15 cellular contexts compared by ENCODE assay signal in genomic region chr4:5773271-5773555, GRCh38.
DNase-seq lines count a peak whose midpoint lies in the region; ATAC-seq and TF ChIP-seq lines count a peak whose summit lies in the region.
"Had no signal": no experiment of that assay in that cellular context is flagged by ENCODE, and none has a peak within 500 bp of the region (broad histone marks: within the 10 kb centered on the region; RNA-seq: fewer than 3 reads in every experiment).

No MANE protein-coding gene starts in this region.

- peak overlapping the region; percentile 61 to 86 for H3K4ac ChIP-seq in mesenchymal stem cell (ENCODE audit: low read depth in 1 of 2, low read length in 2 of 2)

- H3K4me1 Mint-ChIP-seq in MCF 10A (ENCODE audit: insufficient read depth, unreplicated experiment) (peaks cover 21% of the 10 kb centered on the region), endodermal cell (peaks cover 19% of the 10 kb centered on the region)
- no peaks in the 10 kb centered on the region for H3K4me1 Mint-ChIP-seq in CD4-positive, alpha-beta T cell (ENCODE audit: low read depth)
- H3K4me1 Mint-ChIP-seq: memory B cell had no signal

- H2AK5ac ChIP-seq in mesenchymal stem cell (ENCODE audit: low read length, severe bottlenecking): peak overlapping the region; percentile 93

- H2BK12ac ChIP-seq in mesenchymal stem cell (ENCODE audit: low read length in 2 of 2): peak overlapping the region in 1 of 2 experiments; percentile 34

- H3K27ac ChIP-seq in breast epithelium: peak overlapping the region in 1 of 2 donors; percentile 3
- no peak overlapping the region for H3K27ac ChIP-seq in endodermal cell (ENCODE audit: low read depth, low read length)
- H3K27ac ChIP-seq in mesenchymal stem cell (ENCODE audit: low read length, poor library complexity, severe bottlenecking): peak overlapping the region; percentile 71
- no peak overlapping the region for H3K27ac ChIP-seq in gastroesophageal sphincter
- H3K27ac ChIP-seq in CD4-positive, alpha-beta T cell (ENCODE audit: low read depth, low read length): no peak overlapping the region
- H3K27ac ChIP-seq: testis had no signal

- no peaks in the 10 kb centered on the region for H3K36me3 ChIP-seq in breast epithelium
- peaks cover 35% of the 10 kb centered on the region for H3K36me3 ChIP-seq in endodermal cell (ENCODE audit: control insufficient read depth, insufficient read depth, low read length)
- H3K36me3 ChIP-seq in mesenchymal stem cell (ENCODE audit: control insufficient read depth in 1 of 2, insufficient read depth in 2 of 2, low read depth in 1 of 2, low read length in 2 of 2): peaks cover 34 to 84% of the 10 kb centered on the region in 2 experiments
- peaks cover 0 to 83% of the 10 kb centered on the region in 2 donors for H3K36me3 ChIP-seq in gastroesophageal sphincter

- peak overlapping the region; percentile 92 for H2BK5ac ChIP-seq in mesenchymal stem cell (ENCODE audit: low read depth, low read length, poor library complexity, severe bottlenecking)

- ATAC-seq in gastroesophageal sphincter: no peak
- no peak for ATAC-seq in CD4-positive, alpha-beta T cell (ENCODE audit: poor library complexity)
- ATAC-seq: A549 had no signal

- WGBS in endodermal cell (ENCODE audit: insufficient coverage in 1 of 2, insufficient read length in 1 of 2), 2 experiments: 80 to 89% methylated on average over 1 to 2 of the region's 2 CpGs
- WGBS in mesenchymal stem cell: 100% methylated on average over 2 of the region's 2 CpGs
- WGBS in gastroesophageal sphincter (ENCODE audit: low coverage in 1 of 2), 2 donors: 92% methylated on average over 2 of the region's 2 CpGs; no CpG with 5 or more reads in 1 of the 2 donors

- peak overlapping the region; percentile 47 for H4K8ac ChIP-seq in mesenchymal stem cell (ENCODE audit: low read length)

- H3K9me3 Mint-ChIP-seq in MCF 10A (ENCODE audit: unreplicated experiment): peaks cover 8% of the 10 kb centered on the region
- H3K9me3 Mint-ChIP-seq in endodermal cell: peaks cover 68% of the 10 kb centered on the region
- H3K9me3 Mint-ChIP-seq in CD4-positive, alpha-beta T cell: peaks cover 21% of the 10 kb centered on the region

- no peak for TF ChIP-seq CTCF in MCF 10A (IDR thresholded peaks at IDR 0.05; ENCODE audit: unreplicated experiment)
- TF ChIP-seq CTCF in breast epithelium (IDR thresholded peaks at IDR 0.05): no peak
- TF ChIP-seq CTCF in endodermal cell (conservative IDR thresholded peaks at IDR 0.05): no peak
- no peak for TF ChIP-seq CTCF in gastroesophageal sphincter (IDR thresholded peaks at IDR 0.05)
- no peak for TF ChIP-seq CTCF in CD4-positive, alpha-beta T cell (IDR thresholded peaks at IDR 0.05)

- H3K27ac Mint-ChIP-seq in MCF 10A (ENCODE audit: low read depth, unreplicated experiment): peak overlapping the region; percentile 97
- H3K27ac Mint-ChIP-seq in endodermal cell: no peak overlapping the region
- H3K27ac Mint-ChIP-seq in CD4-positive, alpha-beta T cell: no peak overlapping the region
- H3K27ac Mint-ChIP-seq: memory B cell; T-helper 2 cell treated with Interferon-gamma antibody and Interleukin-4, amounts not matched to agents 5 μg/mL and 100 μg/mL, for 36 hours had no signal

- H3K9me3 ChIP-seq in breast epithelium (peaks cover 15 to 31% of the 10 kb centered on the region in 2 donors), endodermal cell (ENCODE audit: control insufficient read depth, low read length) (peaks cover 69% of the 10 kb centered on the region), mesenchymal stem cell (ENCODE audit: control insufficient read depth, low read length) (peaks cover 24% of the 10 kb centered on the region), gastroesophageal sphincter (peaks cover 0 to 15% (median 0%) of the 10 kb centered on the region in 3 donors)
- peaks cover 14% of the 10 kb centered on the region for H3K9me3 ChIP-seq in CD4-positive, alpha-beta T cell (ENCODE audit: control insufficient read depth, low read length)
- H3K9me3 ChIP-seq: testis had no signal

- no peak overlapping the region for H3K4me3 ChIP-seq in breast epithelium
- no peak overlapping the region for H3K4me3 ChIP-seq in endodermal cell (ENCODE audit: low read length)
- no peak overlapping the region for H3K4me3 ChIP-seq in mesenchymal stem cell (ENCODE audit: insufficient read depth in 1 of 2, low read depth in 1 of 2, low read length in 2 of 2)
- no peak overlapping the region for H3K4me3 ChIP-seq in gastroesophageal sphincter
- H3K4me3 ChIP-seq: A549, testis had no signal

- H3K4me3 Mint-ChIP-seq in MCF 10A (ENCODE audit: unreplicated experiment) (no peak overlapping the region), endodermal cell (no peak overlapping the region)
- H3K4me3 Mint-ChIP-seq in CD4-positive, alpha-beta T cell: no peak overlapping the region
- H3K4me3 Mint-ChIP-seq: memory B cell; T-helper 2 cell treated with Interferon-gamma antibody and Interleukin-4, amounts not matched to agents 5 μg/mL and 100 μg/mL, for 36 hours had no signal

- peaks cover 26% of the 10 kb centered on the region for H3K36me3 Mint-ChIP-seq in MCF 10A (ENCODE audit: insufficient read depth, unreplicated experiment)
- peaks cover 63% of the 10 kb centered on the region for H3K36me3 Mint-ChIP-seq in endodermal cell (ENCODE audit: low read depth)
- H3K36me3 Mint-ChIP-seq in CD4-positive, alpha-beta T cell (ENCODE audit: low read depth): no peaks in the 10 kb centered on the region

- no peak overlapping the region for H3K4me2 ChIP-seq in mesenchymal stem cell (ENCODE audit: low read length, poor library complexity, severe bottlenecking)
- H3K4me2 ChIP-seq: A549 had no signal

- CTCF ChIA-PET in MCF 10A (lab: Yijun Ruan, JAX): interaction anchor here (1.5 to 2.5 kb wide), 2 partner anchors 16 to 18 kb away, joined by 5 to 8 read pairs; no protein-coding TSS in a partner anchor
- CTCF ChIA-PET in CD4-positive, alpha-beta T cell (lab: Charles Lee): no interaction called here

- H3K9ac ChIP-seq in endodermal cell (ENCODE audit: extremely low read depth, low read length, poor library complexity, severe bottlenecking): no peak overlapping the region
- peak overlapping the region; percentile 80 for H3K9ac ChIP-seq in mesenchymal stem cell (ENCODE audit: low read length)

- H3K18ac ChIP-seq in mesenchymal stem cell (ENCODE audit: low read depth in 1 of 2, low read length in 2 of 2): peak overlapping the region; percentile 70 to 75

- peak overlapping the region; percentile 67 for H4K91ac ChIP-seq in mesenchymal stem cell (ENCODE audit: low read length)

- BruUV-seq in MCF 10A (replicated peaks; lab: Mats Ljungman, UMichigan): no TSS peak

- peak; percentile 92 for DNase-seq in MCF 10A (ENCODE audit: unreplicated experiment)
- DNase-seq in breast epithelium (ENCODE audit: low spot score in 2 of 2): no peak
- peak; percentile 56 for DNase-seq in endodermal cell
- DNase-seq in mesenchymal stem cell: no peak
- no peak for DNase-seq in ACHN
- no peak for DNase-seq in epidermal melanocyte (ENCODE audit: insufficient read length, low spot score)
- DNase-seq in CD4-positive, alpha-beta T cell: no peak
- DNase-seq: activated CD4-positive, alpha-beta T cell treated with anti-CD3 and anti-CD28 coated beads for 4 hours; anterior cingulate cortex; NCI-H526 treated with DMSO at 0.1 percent for 48 hours; testis had no signal

- H2AFZ ChIP-seq in mesenchymal stem cell (ENCODE audit: low read depth, low read length): no peak overlapping the region

- peaks cover 12% of the 10 kb centered on the region for H3K79me1 ChIP-seq in mesenchymal stem cell (replicated peaks; ENCODE audit: low read length, poor library complexity, severe bottlenecking)

- TF ChIP-seq EP300 in gastroesophageal sphincter (IDR thresholded peaks at IDR 0.05): no peak

- no peak overlapping the region for H2BK120ac ChIP-seq in mesenchymal stem cell (ENCODE audit: low read depth, low read length)

- intact Hi-C loops in MCF 10A (cut with micrococcal nuclease): no loop called here
- intact Hi-C loops in breast epithelium (cut with DNase I; ENCODE audit: low total_unique reads): no loop called here
- intact Hi-C loops in CD4-positive, alpha-beta T cell (cut with DNase I, micrococcal nuclease): no loop called here

- H3K27me3 Mint-ChIP-seq in MCF 10A (ENCODE audit: insufficient read depth, unreplicated experiment) (no peaks in the 10 kb centered on the region), endodermal cell (ENCODE audit: insufficient read depth) (peaks cover 59% of the 10 kb centered on the region)
- H3K27me3 Mint-ChIP-seq in CD4-positive, alpha-beta T cell: peaks cover 5% of the 10 kb centered on the region
- H3K27me3 Mint-ChIP-seq: memory B cell had no signal

- in situ Hi-C loops in ACHN (cut with HindIII; ENCODE audit: low pct_ligation_motif_present, low pct_unique_long_range_greater_than_20kb, low sequenced_read_pairs): no loop called here

- H3K4me1 ChIP-seq in breast epithelium (no peaks in the 10 kb centered on the region), endodermal cell (ENCODE audit: control insufficient read depth, insufficient read depth, low read length) (peaks cover 13% of the 10 kb centered on the region), mesenchymal stem cell (ENCODE audit: control insufficient read depth, insufficient read depth, low read depth, low read length) (peaks cover 17% of the 10 kb centered on the region), gastroesophageal sphincter (no peaks in the 10 kb centered on the region)
- H3K4me1 ChIP-seq: A549, testis had no signal

- POLR2A ChIA-PET in MCF 10A (lab: Yijun Ruan, JAX): interaction anchor here (0.8 to 2.2 kb wide), 7 partner anchors 10 to 63 kb away, joined by 3 to 10 read pairs (median 6); no protein-coding TSS in a partner anchor
- POLR2A ChIA-PET in CD4-positive, alpha-beta T cell (lab: Charles Lee): no interaction called here

- no peak overlapping the region for H3K23ac ChIP-seq in mesenchymal stem cell (ENCODE audit: low read length in 2 of 2)

- H3K27me3 ChIP-seq in breast epithelium (no peaks in the 10 kb centered on the region), endodermal cell (ENCODE audit: control insufficient read depth, insufficient read depth, low read length, poor library complexity, severe bottlenecking) (peaks cover 44% of the 10 kb centered on the region), mesenchymal stem cell (ENCODE audit: control insufficient read depth in 1 of 2, insufficient read depth in 1 of 2, low read length in 2 of 2) (no peaks in the 10 kb centered on the region), gastroesophageal sphincter (no peaks in the 10 kb centered on the region)
- no peaks in the 10 kb centered on the region for H3K27me3 ChIP-seq in CD4-positive, alpha-beta T cell (ENCODE audit: control insufficient read depth, insufficient read depth, low read length)
- H3K27me3 ChIP-seq: testis had no signal

- no peak for TF ChIP-seq POLR2A in breast epithelium (IDR thresholded peaks at IDR 0.05)
- no peak for TF ChIP-seq POLR2A in gastroesophageal sphincter (IDR thresholded peaks at IDR 0.05)

- H3K14ac ChIP-seq in mesenchymal stem cell (ENCODE audit: low read length in 2 of 2): peak overlapping the region in 1 of 2 experiments; percentile 76

- no peak overlapping the region for H2BK15ac ChIP-seq in mesenchymal stem cell (ENCODE audit: low read depth, poor library complexity, severe bottlenecking)

Comparison
In these comparisons a context has a peak if more than half of its experiments do, and no peak if none do; other contexts are left out.
1. DNase-seq: peak in MCF 10A (single experiment) and endodermal cell (single experiment); none in breast epithelium (0 of 2), mesenchymal stem cell (single experiment), ACHN (single experiment), epidermal melanocyte (single experiment) and CD4-positive, alpha-beta T cell (0 of 10).